In the genomic region with DNA sequence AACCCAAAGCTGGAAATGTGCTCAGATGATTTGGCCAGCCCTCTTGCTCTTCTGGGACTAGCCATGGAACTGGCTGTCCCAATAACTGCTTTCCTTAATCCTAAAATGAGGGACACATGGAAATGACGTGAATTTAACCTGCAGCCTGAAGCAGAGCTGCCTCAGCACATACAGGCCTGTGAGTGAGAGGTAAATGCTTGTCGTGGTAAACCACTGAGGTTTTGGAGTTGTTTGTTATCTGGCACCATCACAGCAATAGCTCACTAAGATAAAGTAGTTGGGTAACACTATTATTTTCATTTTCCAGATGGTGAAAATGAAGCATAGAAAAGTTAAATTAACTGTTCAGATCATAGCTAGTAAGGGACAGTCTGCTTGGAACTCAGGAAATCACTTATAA, we compare ENCODE assay signal across 9 cellular contexts.
"Had no signal": no experiment of that assay in that cellular context is flagged by ENCODE, and none has a peak within 500 bp of the region (broad histone marks: within the 10 kb centered on the region; RNA-seq: fewer than 3 reads in every experiment).

No MANE protein-coding gene starts in this region.

- H3K9ac ChIP-seq: KMS-11 had no signal

- DNase-seq: H7, HFFc6, IMR-90, KBM-7 had no signal

- H3K27ac ChIP-seq: HL-60, KMS-11 had no signal

- H3K36me3 ChIP-seq: HAP-1 had no signal

- H3K4me3 ChIP-seq: GM23338, HAP-1 had no signal

- H3K9me3 ChIP-seq: HAP-1 had no signal

- ATAC-seq: GM23338, HCT116 had no signal

- H3K4me2 ChIP-seq: GM23338, KMS-11 had no signal

- H3K4me1 ChIP-seq: HAP-1 had no signal

- H2AFZ ChIP-seq: GM23338 had no signal
